ENCODE assay signal across 29 cellular contexts in the genomic region with DNA sequence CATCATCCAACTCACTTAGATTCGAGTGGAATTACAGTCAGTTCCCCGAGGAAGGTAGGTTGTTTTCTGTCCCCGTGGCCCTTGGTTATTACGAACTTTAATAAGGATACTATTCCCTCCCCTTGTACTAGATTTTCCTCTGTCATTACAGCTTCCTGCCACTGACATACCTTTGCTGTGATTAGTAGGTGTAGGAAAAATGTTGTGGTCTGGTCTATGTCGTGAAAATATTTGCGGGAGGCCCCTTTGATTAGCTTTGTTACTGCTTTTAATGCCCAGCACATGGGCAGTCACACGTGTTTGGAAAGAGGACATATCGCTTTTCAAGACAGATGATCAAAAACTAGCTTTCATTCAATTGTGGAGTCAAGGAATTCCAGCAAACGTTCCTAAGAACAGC.
A peak's percentile ranks its signal among the peaks of the same experiment; 100 is the strongest.
DNase-seq lines count a peak whose midpoint lies in the region; ATAC-seq and TF ChIP-seq lines count a peak whose summit lies in the region.
"Had no signal": no experiment of that assay in that cellular context is flagged by ENCODE, and none has a peak within 500 bp of the region (broad histone marks: within the 10 kb centered on the region; RNA-seq: fewer than 3 reads in every experiment).

No MANE protein-coding gene starts in this region.

- no peaks in the 10 kb centered on the region for H3K9me3 ChIP-seq in RWPE2 (ENCODE audit: severe bottlenecking)
- H3K9me3 ChIP-seq: left ventricle myocardium inferior, neutrophil, psoas muscle, upper lobe of left lung had no signal

- ATAC-seq in RWPE2 (ENCODE audit: low read depth) (peak; percentile 89), GM21423 (IDR thresholded peaks at IDR 0.05; ENCODE audit: unreplicated experiment) (no peak)
- ATAC-seq in activated CD4-positive, CD25-positive, alpha-beta regulatory T cell treated with anti-CD3 and anti-CD28 coated beads, Interleukin-2, amount 50 U/mL, for 24 hours, result no peak
- ATAC-seq: activated CD8-positive, alpha-beta memory T cell treated with anti-CD3 and anti-CD28 coated beads, Interleukin-2, amount 10 ng/mL, durations not matched to agents 7 days and 5 days; effector memory CD8-positive, alpha-beta T cell; esophagus mucosa; psoas muscle; stimulated activated memory B cell treated with anti-CD40 and anti-IgM and Interleukin-4, amounts not matched to agents 10 μg/mL and 1 μg/mL and 100 μg/mL, for 72 hours had no signal

- no peaks in the 10 kb centered on the region for H3K36me3 ChIP-seq in RWPE2 (ENCODE audit: low read depth)
- H3K36me3 ChIP-seq: left ventricle myocardium inferior, neutrophil, upper lobe of left lung had no signal

- DNase-seq in HT-29 (ENCODE audit: low spot score) (peak; percentile 47), RWPE2 (ENCODE audit: low spot score) (no peak), fibroblast of pulmonary artery (ENCODE audit: low read depth) (peak; percentile 23), GM03348 (ENCODE audit: low spot score) (no peak)
- DNase-seq in activated CD8-positive, alpha-beta memory T cell treated with anti-CD3 and anti-CD28 coated beads for 24 hours, result no peak
- DNase-seq: activated CD4-positive, alpha-beta T cell treated with anti-CD3 and anti-CD28 coated beads for 48 hours; activated CD8-positive, alpha-beta memory T cell treated with anti-CD3 and anti-CD28 coated beads, Interleukin-2, amount 10 ng/mL, durations not matched to agents 7 days and 5 days; activated naive CD4-positive, alpha-beta T cell treated with anti-CD3 and anti-CD28 coated beads, Interleukin-2, amount 50 U/mL, for 16 hours; Calu3; DMS79 treated with DMSO at 0.1 percent for 48 hours; effector memory CD8-positive, alpha-beta T cell; hippocampal formation; left ventricle myocardium inferior; naive B cell; NCI-H1092 treated with DMSO at 0.1 percent for 48 hours; NCI-H1930; NCI-H69; psoas muscle; stimulated activated CD4-positive, alpha-beta T cell treated with anti-CD3 and anti-CD28 coated beads, Interleukin-4, amount 100 ng/mL, for 4 hours; substantia nigra; upper lobe of left lung had no signal

- H3K4me1 ChIP-seq in RWPE2 (ENCODE audit: insufficient read depth, poor library complexity, severe bottlenecking), result peaks cover 7% of the 10 kb centered on the region
- H3K4me1 ChIP-seq: left ventricle myocardium inferior, psoas muscle, upper lobe of left lung had no signal

- TF ChIP-seq CTCF in RWPE2 (IDR thresholded peaks at IDR 0.05; ENCODE audit: poor library complexity, severe bottlenecking), result no peak
- TF ChIP-seq CTCF in fibroblast of pulmonary artery (IDR thresholded peaks at IDR 0.05; ENCODE audit: low read length, missing control alignments), result no peak

- H3K4me3 ChIP-seq in RWPE2 (ENCODE audit: severe bottlenecking) (no peak overlapping the region), fibroblast of pulmonary artery (replicated peaks; ENCODE audit: low read depth, low read length) (no peak overlapping the region)
- H3K4me3 ChIP-seq: coronary artery, left ventricle myocardium inferior, psoas muscle, SK-N-MC, upper lobe of left lung had no signal

- H3K27ac ChIP-seq in RWPE2 (ENCODE audit: poor library complexity, severe bottlenecking), result no peak overlapping the region
- H3K27ac ChIP-seq: coronary artery, HL-60, left ventricle myocardium inferior, neutrophil, psoas muscle, SK-N-MC, upper lobe of left lung had no signal

- no peaks in the 10 kb centered on the region for H3K27me3 ChIP-seq in RWPE2 (ENCODE audit: insufficient read depth, poor library complexity, severe bottlenecking)
- H3K27me3 ChIP-seq: upper lobe of left lung had no signal

Comparison
In these comparisons a context has a peak if more than half of its experiments do, and no peak if none do; other contexts are left out.
1. DNase-seq: peak in HT-29 (single experiment) and fibroblast of pulmonary artery (single experiment); none in RWPE2 (single experiment), GM03348 (single experiment) and activated CD8-positive, alpha-beta memory T cell treated with anti-CD3 and anti-CD28 coated beads for 24 hours (single experiment).